ENCODE assay signal across 22 cellular contexts in genomic region chr3:20673866-20674265, GRCh38.
A peak's percentile ranks its signal among the peaks of the same experiment; 100 is the strongest.
DNase-seq lines count a peak whose midpoint lies in the region; ATAC-seq and TF ChIP-seq lines count a peak whose summit lies in the region.
"Had no signal": no experiment of that assay in that cellular context is flagged by ENCODE, and none has a peak within 500 bp of the region (broad histone marks: within the 10 kb centered on the region; RNA-seq: fewer than 3 reads in every experiment).

No MANE protein-coding gene starts in this region.

- no peak overlapping the region for H3K18ac ChIP-seq in H9 (ENCODE audit: insufficient read length, low read depth, low read length)

- no peak overlapping the region for H2BK20ac ChIP-seq in H9 (ENCODE audit: low read depth, low read length, poor library complexity, severe bottlenecking)

- no peaks in the 10 kb centered on the region for H3K4me1 ChIP-seq in H9 (ENCODE audit: insufficient read depth, low read length)
- H3K4me1 ChIP-seq in endodermal cell (ENCODE audit: control insufficient read depth, insufficient read depth, low read length): no peaks in the 10 kb centered on the region
- no peaks in the 10 kb centered on the region for H3K4me1 ChIP-seq in smooth muscle cell (ENCODE audit: low read depth)
- peaks cover 0 to 4% of the 10 kb centered on the region in 2 experiments; a peak in 2 of 4 replicates for H3K4me1 ChIP-seq in SK-N-SH (ENCODE audit: control insufficient read depth in 1 of 2, insufficient read depth in 2 of 2, low read depth in 1 of 2, low read length in 1 of 2)
- H3K4me1 ChIP-seq: A549, BE2C, HAP-1 had no signal

- no peaks in the 10 kb centered on the region for H4K20me1 ChIP-seq in H9 (ENCODE audit: control insufficient read depth, insufficient read depth, insufficient read length)
- no peaks in the 10 kb centered on the region for H4K20me1 ChIP-seq in smooth muscle cell (ENCODE audit: low read depth)
- H4K20me1 ChIP-seq in SK-N-SH (ENCODE audit: insufficient read depth): no peaks in the 10 kb centered on the region
- H4K20me1 ChIP-seq: BLaER1 treated with 17β-estradiol and CSF1 and Interleukin-3, amounts not matched to agents 10 nM and 100 nM had no signal

- H2AK5ac ChIP-seq in H9 (ENCODE audit: insufficient read length, low read length): no peak overlapping the region

- no peak overlapping the region for H3K4me3 Mint-ChIP-seq in H9
- H3K4me3 Mint-ChIP-seq in endodermal cell: no peak overlapping the region
- H3K4me3 Mint-ChIP-seq: CD14-positive monocyte; CD4-positive, alpha-beta T cell; GM23338 had no signal

- H3K23ac ChIP-seq in H9 (ENCODE audit: insufficient read length, low read depth, low read length): no peak overlapping the region

- H2BK15ac ChIP-seq in H9 (ENCODE audit: low read depth, low read length): no peak overlapping the region

- H3T11ph ChIP-seq in H9 (ENCODE audit: low read length): no peak overlapping the region

- H3K4me3 ChIP-seq in endodermal cell (ENCODE audit: low read length) (peak overlapping the region; percentile 20), smooth muscle cell (no peak overlapping the region), SK-N-SH (ENCODE audit: low read depth in 2 of 2, low read length in 1 of 2) (no peak overlapping the region)
- H3K4me3 ChIP-seq: A549; BLaER1 treated with 17β-estradiol and CSF1 and Interleukin-3, amounts not matched to agents 10 nM and 100 nM; GM23338; HAP-1 had no signal

- H3K9me3 Mint-ChIP-seq in H9 (peaks cover 5 to 12% of the 10 kb centered on the region in 2 experiments; a peak in 4 of 5 replicates), endodermal cell (peaks cover 11% of the 10 kb centered on the region)

- H3K9ac ChIP-seq in H9 (ENCODE audit: extremely low read depth, insufficient read length, low read length) (no peak overlapping the region), endodermal cell (ENCODE audit: extremely low read depth, low read length, poor library complexity, severe bottlenecking) (no peak overlapping the region), smooth muscle cell (ENCODE audit: low read depth) (no peak overlapping the region), SK-N-SH (no peak overlapping the region)
- H3K9ac ChIP-seq: BLaER1 treated with 17β-estradiol and CSF1 and Interleukin-3, amounts not matched to agents 10 nM and 100 nM had no signal

- H2BK12ac ChIP-seq in H9 (ENCODE audit: insufficient read length, low read depth, low read length): no peak overlapping the region

- no peaks in the 10 kb centered on the region for H3K79me2 ChIP-seq in H9 (ENCODE audit: insufficient read depth, low read length)
- H3K79me2 ChIP-seq in smooth muscle cell (ENCODE audit: low read depth): no peaks in the 10 kb centered on the region
- no peaks in the 10 kb centered on the region for H3K79me2 ChIP-seq in SK-N-SH (ENCODE audit: insufficient read depth)

- H3K27me3 ChIP-seq in H9 (ENCODE audit: insufficient read depth, low read length) (no peaks in the 10 kb centered on the region), endodermal cell (ENCODE audit: control insufficient read depth, insufficient read depth, low read length, poor library complexity, severe bottlenecking) (no peaks in the 10 kb centered on the region), smooth muscle cell (ENCODE audit: low read depth) (no peaks in the 10 kb centered on the region), SK-N-SH (ENCODE audit: insufficient read depth) (no peaks in the 10 kb centered on the region)
- H3K27me3 ChIP-seq: BE2C; BLaER1 treated with 17β-estradiol and CSF1 and Interleukin-3, amounts not matched to agents 10 nM and 100 nM had no signal

- H2BK5ac ChIP-seq in H9 (ENCODE audit: insufficient read length, low read length): no peak overlapping the region

- no peak for TF ChIP-seq RAD21 in SK-N-SH (IDR thresholded peaks at IDR 0.05; ENCODE audit: low read length)

- H3K27ac Mint-ChIP-seq in H9 (no peak overlapping the region), endodermal cell (no peak overlapping the region)
- H3K27ac Mint-ChIP-seq: CD14-positive monocyte; CD4-positive, alpha-beta T cell; CD8-positive, alpha-beta memory T cell; GM23338 had no signal

- H3K36me3 Mint-ChIP-seq in H9 (ENCODE audit: insufficient read depth in 1 of 3, low read depth in 3 of 3) (peaks cover 2 to 6% (median 4%) of the 10 kb centered on the region in 3 experiments; a peak in 1 of 7 replicates), endodermal cell (ENCODE audit: low read depth) (peaks cover 2% of the 10 kb centered on the region)
- H3K36me3 Mint-ChIP-seq: CD14-positive monocyte had no signal

- H3K56ac ChIP-seq in H9 (ENCODE audit: insufficient read length, low read depth, low read length): no peak overlapping the region

- no peaks in the 10 kb centered on the region for H3F3A ChIP-seq in smooth muscle cell (ENCODE audit: low read depth)
- no peaks in the 10 kb centered on the region for H3F3A ChIP-seq in SK-N-SH (replicated peaks; ENCODE audit: insufficient read depth)

- no peaks in the 10 kb centered on the region for H3K36me3 ChIP-seq in endodermal cell (ENCODE audit: control insufficient read depth, insufficient read depth, low read length)
- H3K36me3 ChIP-seq in smooth muscle cell (ENCODE audit: low read depth): no peaks in the 10 kb centered on the region
- H3K36me3 ChIP-seq in SK-N-SH (replicated peaks in 1 of 2; ENCODE audit: control insufficient read depth in 1 of 2, insufficient read depth in 2 of 2, low read length in 1 of 2): no peaks in the 10 kb centered on the region
- H3K36me3 ChIP-seq: BE2C; BLaER1 treated with 17β-estradiol and CSF1 and Interleukin-3, amounts not matched to agents 10 nM and 100 nM; HAP-1 had no signal

- no peaks in the 10 kb centered on the region for H3K23me2 ChIP-seq in H9 (ENCODE audit: insufficient read length, low read depth, low read length, poor library complexity, severe bottlenecking)

- TF ChIP-seq EP300 in SK-N-SH (IDR thresholded peaks at IDR 0.05; ENCODE audit: borderline replicate concordance in 1 of 2, low read depth in 1 of 2, low read length in 1 of 2): no peak

- H2BK120ac ChIP-seq in H9 (ENCODE audit: low read depth, low read length, poor library complexity, severe bottlenecking): no peak overlapping the region

- H3K27me3 Mint-ChIP-seq in H9 (ENCODE audit: low read depth): no peaks in the 10 kb centered on the region
- no peaks in the 10 kb centered on the region for H3K27me3 Mint-ChIP-seq in endodermal cell (ENCODE audit: insufficient read depth)
- H3K27me3 Mint-ChIP-seq: CD4-positive, alpha-beta T cell; CD8-positive, alpha-beta memory T cell had no signal

- POLR2A ChIA-PET in SK-N-SH (lab: Yijun Ruan, JAX): no interaction called here

- 0 out of 3 replicates have a peak, but pooled peaks have one; percentile 12 for TF ChIP-seq CTCF in H9 (conservative IDR thresholded peaks at IDR 0.05)
- TF ChIP-seq CTCF in endodermal cell (conservative IDR thresholded peaks at IDR 0.05): peak; percentile 21
- no peak for TF ChIP-seq CTCF in smooth muscle cell (IDR thresholded peaks at IDR 0.05; ENCODE audit: borderline replicate concordance, insufficient read depth, poor library complexity, severe bottlenecking)
- no peak for TF ChIP-seq CTCF in SK-N-SH (IDR thresholded peaks at IDR 0.05)

- H3K9me2 ChIP-seq in SK-N-SH: no peaks in the 10 kb centered on the region

- H3K4me2 ChIP-seq in H9 (ENCODE audit: insufficient read depth, insufficient read length, low read length) (no peak overlapping the region), smooth muscle cell (no peak overlapping the region), SK-N-SH (no peak overlapping the region)
- H3K4me2 ChIP-seq: A549; BLaER1 treated with 17β-estradiol and CSF1 and Interleukin-3, amounts not matched to agents 10 nM and 100 nM; GM23338 had no signal

- H3K27ac ChIP-seq in H9 (ENCODE audit: insufficient read length, low read depth, low read length) (no peak overlapping the region), endodermal cell (ENCODE audit: low read depth, low read length) (no peak overlapping the region), smooth muscle cell (ENCODE audit: low read depth) (no peak overlapping the region), SK-N-SH (ENCODE audit: low read depth in 2 of 2, low read length in 1 of 2) (no peak overlapping the region)
- H3K27ac ChIP-seq: A549; BLaER1 treated with 17β-estradiol and CSF1 and Interleukin-3, amounts not matched to agents 10 nM and 100 nM had no signal

- CTCF ChIA-PET in SK-N-SH (lab: Yijun Ruan, JAX): interaction anchor here (1.6 kb wide), 1 partner anchor 21 kb away, joined by 4 read pairs; no protein-coding TSS in a partner anchor

- H3K4ac ChIP-seq in H9 (ENCODE audit: low read depth, low read length): no peak overlapping the region

- no peak overlapping the region for H3K14ac ChIP-seq in H9 (ENCODE audit: insufficient read depth, low read length)

- no peak overlapping the region for H4K5ac ChIP-seq in H9 (ENCODE audit: insufficient read length, low read depth, low read length)

- H4K8ac ChIP-seq in H9 (replicated peaks; ENCODE audit: insufficient read length, low read depth, low read length): no peak overlapping the region

- H3K4me1 Mint-ChIP-seq in H9 (no peaks in the 10 kb centered on the region; a peak in 1 of 4 replicates), endodermal cell (no peaks in the 10 kb centered on the region)
- H3K4me1 Mint-ChIP-seq: CD14-positive monocyte; CD8-positive, alpha-beta memory T cell; GM23338 had no signal

- no peak overlapping the region for H2AFZ ChIP-seq in H9 (ENCODE audit: low read length)
- no peak overlapping the region for H2AFZ ChIP-seq in smooth muscle cell (ENCODE audit: low read depth)
- no peak overlapping the region for H2AFZ ChIP-seq in SK-N-SH (ENCODE audit: low read depth)
- H2AFZ ChIP-seq: GM23338 had no signal

- no peak for DNase-seq in H9
- peak; percentile 10 for DNase-seq in RKO (ENCODE audit: low spot score)
- no peak for DNase-seq in endodermal cell
- DNase-seq in T-helper 2 cell: no peak
- no peak for DNase-seq in smooth muscle cell (lab: John Stamatoyannopoulos, UW; ENCODE audit: unreplicated experiment)
- no peak for DNase-seq in SK-N-SH
- DNase-seq: 8988T; ACHN; AML-193; BE2C; CD4-positive, alpha-beta T cell; CD8-positive, alpha-beta memory T cell; DMS 273 treated with DMSO at 0.1 percent for 48 hours; DMS79; EL; GF-D8 had no signal

- H3K79me1 ChIP-seq in H9 (ENCODE audit: insufficient read depth, low read depth, low read length, poor library complexity, severe bottlenecking): no peaks in the 10 kb centered on the region

- H4K91ac ChIP-seq in H9 (ENCODE audit: insufficient read length, low read depth, low read length): no peak overlapping the region

- ATAC-seq in HG02970 (IDR thresholded peaks at IDR 0.05; ENCODE audit: low FRiP score, unreplicated experiment): no peak
- ATAC-seq: A549, GM23338 had no signal

- H3K9me3 ChIP-seq in H9 (ENCODE audit: control insufficient read depth, low read depth, low read length): no peaks in the 10 kb centered on the region
- H3K9me3 ChIP-seq in endodermal cell (ENCODE audit: control insufficient read depth, low read length): peaks cover 5% of the 10 kb centered on the region
- no peaks in the 10 kb centered on the region for H3K9me3 ChIP-seq in smooth muscle cell (replicated peaks; ENCODE audit: low read depth)
- no peaks in the 10 kb centered on the region; the same call in 1 of the 2 replicates for H3K9me3 ChIP-seq in SK-N-SH
- H3K9me3 ChIP-seq: A549; BE2C; BLaER1 treated with 17β-estradiol and CSF1 and Interleukin-3, amounts not matched to agents 10 nM and 100 nM; HAP-1 had no signal

- no CpG with 5 or more reads among the region's 1 CpG for WGBS in H9 (ENCODE audit: extremely low coverage, insufficient read length, low lambda C conversion rate)
- no CpG with 5 or more reads among the region's 1 CpG for WGBS in endodermal cell (ENCODE audit: insufficient coverage in 1 of 2, insufficient read length in 1 of 2), 2 experiments
- 95% methylated on average over 1 of the region's 1 CpG for WGBS in smooth muscle cell (ENCODE audit: low lambda C conversion rate)
- 94% methylated on average over 1 of the region's 1 CpG for WGBS in SK-N-SH (ENCODE audit: low lambda C conversion rate)

Comparison
In these comparisons a context has a peak if more than half of its experiments do, and no peak if none do; other contexts are left out.
1. CTCF ChIP-seq: peak in H9 (single experiment) and endodermal cell (single experiment); none in smooth muscle cell (single experiment) and SK-N-SH (single experiment).